Comparison of ENCODE assay signal across 21 cellular contexts in the genomic region with DNA sequence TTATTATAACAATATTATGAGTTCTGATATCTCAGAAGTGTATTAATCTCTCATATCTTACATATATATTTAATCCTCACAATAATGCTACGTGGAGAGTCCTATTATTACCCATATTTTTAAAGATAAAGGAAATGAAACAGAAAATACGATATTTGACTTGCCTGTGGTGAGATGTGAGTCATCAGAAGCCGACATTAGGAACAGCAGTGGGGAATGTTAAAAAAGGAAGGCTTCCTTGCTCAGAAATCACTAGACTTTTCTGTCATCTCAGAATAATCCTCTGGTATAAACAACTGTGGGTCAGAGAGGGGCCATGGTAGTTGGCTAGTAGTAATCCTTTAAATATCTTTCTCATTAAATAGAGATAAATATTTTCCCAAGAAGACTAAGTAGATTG.
DNase-seq lines count a peak whose midpoint lies in the region; ATAC-seq and TF ChIP-seq lines count a peak whose summit lies in the region.
"Had no signal": no experiment of that assay in that cellular context is flagged by ENCODE, and none has a peak within 500 bp of the region (broad histone marks: within the 10 kb centered on the region; RNA-seq: fewer than 3 reads in every experiment).

No MANE protein-coding gene starts in this region.

- TF ChIP-seq CTCF in GM12865 (IDR thresholded peaks at IDR 0.05; ENCODE audit: insufficient read depth, low read depth, low read length, missing control alignments) (no peak), MM.1S (IDR thresholded peaks at IDR 0.05; ENCODE audit: low read length) (no peak), astrocyte of the spinal cord (IDR thresholded peaks at IDR 0.05; ENCODE audit: low read depth, low read length) (no peak)

- in situ Hi-C loops in astrocyte of the spinal cord (cut with HindIII; ENCODE audit: low sequenced_read_pairs) = no loop called here

- no peaks in the 10 kb centered on the region for H3K9me2 ChIP-seq in MM.1S (replicated peaks; ENCODE audit: insufficient read depth, low read length)

- no peak overlapping the region for H3K9ac ChIP-seq in MM.1S (ENCODE audit: low read length)

- peak overlapping the region; percentile 12; the same call in 1 of the 2 replicates for H3K4me2 ChIP-seq in MM.1S (ENCODE audit: low read depth, low read length)
- H3K4me2 ChIP-seq: GM23338 had no signal

- H3K27ac ChIP-seq in MM.1S (ENCODE audit: low read length) = no peak overlapping the region
- H3K27ac ChIP-seq: foreskin keratinocyte, left lung, ovary, SJSA1 had no signal

- H3K4me3 ChIP-seq in GM12865 (ENCODE audit: low read depth, low read length) = no peak overlapping the region
- no peak overlapping the region for H3K4me3 ChIP-seq in MM.1S (ENCODE audit: low read length)
- H3K4me3 ChIP-seq in astrocyte of the spinal cord (ENCODE audit: low read depth, low read length) = no peak overlapping the region
- H3K4me3 ChIP-seq: GM23338, left lung, ovary, SJSA1 had no signal

- peaks cover 8% of the 10 kb centered on the region; the same call in 1 of the 2 replicates for H3K4me1 ChIP-seq in MM.1S (ENCODE audit: low read length)
- H3K4me1 ChIP-seq: foreskin keratinocyte, left lung, SJSA1 had no signal

- no peaks in the 10 kb centered on the region for H4K20me1 ChIP-seq in MM.1S (ENCODE audit: insufficient read depth, low read length)

- 0 out of 2 replicates have a peak overlapping the region, but pooled peaks have one; percentile 7 for H2AFZ ChIP-seq in MM.1S (ENCODE audit: low read length)

- no peaks in the 10 kb centered on the region for H3K9me3 ChIP-seq in MM.1S (replicated peaks; ENCODE audit: insufficient read depth, low read length)
- H3K9me3 ChIP-seq: left lung, ovary, SJSA1 had no signal

- DNase-seq in GM12865 (ENCODE audit: low read depth) (peak; percentile 3), H4 (ENCODE audit: low spot score) (peak; percentile 33), MM.1S (peak; percentile 30), astrocyte of the spinal cord (ENCODE audit: low read depth, low spot score) (peak; percentile 19), left lobe of liver (ENCODE audit: low spot score) (no peak), NCI-H226 (no peak)
- DNase-seq: activated CD4-positive, alpha-beta T cell treated with anti-CD3 and anti-CD28 coated beads for 1 hour; activated CD8-positive, alpha-beta memory T cell treated with anti-CD3 and anti-CD28 coated beads, Interleukin-2, amount 10 ng/mL, durations not matched to agents 7 days and 5 days; activated effector memory CD4-positive, alpha-beta T cell treated with anti-CD3 and anti-CD28 coated beads, Interleukin-2, amount 50 U/mL, for 16 hours; anterior cingulate cortex; CD4-positive, alpha-beta T cell; DMS79; foreskin keratinocyte; left lung; NCI-H1694; NCI-H446 treated with DMSO at 0.1 percent for 48 hours; ovary had no signal

- H3K27me3 ChIP-seq in MM.1S (replicated peaks; ENCODE audit: insufficient read depth, low read length) = no peaks in the 10 kb centered on the region
- H3K27me3 ChIP-seq: foreskin keratinocyte, left lung, ovary, SJSA1 had no signal

- H3K79me2 ChIP-seq in MM.1S (ENCODE audit: low read length) = no peaks in the 10 kb centered on the region

- no peaks in the 10 kb centered on the region for H3F3A ChIP-seq in MM.1S (ENCODE audit: insufficient read depth, low read length)

- no peak for ATAC-seq in left lobe of liver
- ATAC-seq in HG02981 (IDR thresholded peaks at IDR 0.05; ENCODE audit: unreplicated experiment) = no peak
- no peak for ATAC-seq in HG03097 (IDR thresholded peaks at IDR 0.05; ENCODE audit: low FRiP score, unreplicated experiment)
- ATAC-seq: activated CD8-positive, alpha-beta memory T cell treated with anti-CD3 and anti-CD28 coated beads, Interleukin-2, amount 10 ng/mL, durations not matched to agents 7 days and 5 days; foreskin keratinocyte; GM23338; left lung had no signal

- H3K36me3 ChIP-seq in MM.1S (replicated peaks; ENCODE audit: insufficient read depth, low read length) = no peaks in the 10 kb centered on the region
- H3K36me3 ChIP-seq: left lung, ovary, SJSA1 had no signal

Comparison
In these comparisons a context has a peak if more than half of its experiments do, and no peak if none do; other contexts are left out.
1. DNase-seq: peak in GM12865 (single experiment), H4 (single experiment), MM.1S (single experiment) and astrocyte of the spinal cord (single experiment); none in left lobe of liver (single experiment) and NCI-H226 (single experiment).